16 cellular contexts compared by ENCODE assay signal in genomic region chr13:85725433-85725832, GRCh38.
"Had no signal": no experiment of that assay in that cellular context is flagged by ENCODE, and none has a peak within 500 bp of the region (broad histone marks: within the 10 kb centered on the region; RNA-seq: fewer than 3 reads in every experiment).

No MANE protein-coding gene starts in this region.

- H3K79me2 ChIP-seq: parathyroid adenoma had no signal

- H3K27me3 Mint-ChIP-seq: activated CD8-positive, alpha-beta memory T cell treated with anti-CD3 and anti-CD28 coated beads, Interleukin-2, amount 10 ng/mL, durations not matched to agents 7 days and 5 days; activated naive CD8-positive, alpha-beta T cell treated with anti-CD3 and anti-CD28 coated beads for 36 hours; naive B cell had no signal

- H3K4me1 Mint-ChIP-seq: activated CD8-positive, alpha-beta memory T cell treated with anti-CD3 and anti-CD28 coated beads, Interleukin-2, amount 10 ng/mL, durations not matched to agents 7 days and 5 days; activated naive CD8-positive, alpha-beta T cell treated with anti-CD3 and anti-CD28 coated beads for 36 hours; immature natural killer cell had no signal

- H3K27ac Mint-ChIP-seq: activated CD8-positive, alpha-beta memory T cell treated with anti-CD3 and anti-CD28 coated beads, Interleukin-2, amount 10 ng/mL, durations not matched to agents 7 days and 5 days; activated naive CD8-positive, alpha-beta T cell treated with anti-CD3 and anti-CD28 coated beads for 36 hours; immature natural killer cell; naive B cell had no signal

- DNase-seq: activated CD4-positive, alpha-beta T cell treated with anti-CD3 and anti-CD28 coated beads, Interleukin-2, amount 50 U/mL, for 48 hours; activated CD4-positive, CD25-positive, alpha-beta regulatory T cell treated with anti-CD3 and anti-CD28 coated beads, Interleukin-2, amount 50 U/mL, for 72 hours; activated CD8-positive, alpha-beta memory T cell treated with anti-CD3 and anti-CD28 coated beads, Interleukin-2, amount 10 ng/mL, durations not matched to agents 7 days and 5 days; activated gamma-delta T cell treated with Interleukin-2 at 50 U/mL for 16 hours; activated naive CD8-positive, alpha-beta T cell treated with anti-CD3 and anti-CD28 coated beads for 36 hours; activated T-cell treated with anti-CD3 and anti-CD28 coated beads, Interleukin-2, amount 50 U/mL, for 48 hours; anterior cingulate cortex; esophagus squamous epithelium; immature natural killer cell; left colon; naive B cell; retina; stomach had no signal

- H3K27ac ChIP-seq: breast epithelium, esophagus squamous epithelium, parathyroid adenoma, stomach, thoracic aorta had no signal

- H3K4me1 ChIP-seq: breast epithelium, esophagus squamous epithelium, parathyroid adenoma, stomach had no signal

- H3K4me3 Mint-ChIP-seq: activated CD8-positive, alpha-beta memory T cell treated with anti-CD3 and anti-CD28 coated beads, Interleukin-2, amount 10 ng/mL, durations not matched to agents 7 days and 5 days; activated naive CD8-positive, alpha-beta T cell treated with anti-CD3 and anti-CD28 coated beads for 36 hours; immature natural killer cell; naive B cell had no signal

- H3K36me3 ChIP-seq: breast epithelium, esophagus squamous epithelium, stomach, thoracic aorta had no signal

- H3K27me3 ChIP-seq: breast epithelium, esophagus squamous epithelium, stomach had no signal

- H3K9ac ChIP-seq: parathyroid adenoma had no signal

- H2AFZ ChIP-seq: parathyroid adenoma had no signal

- H3K9me3 Mint-ChIP-seq: activated naive CD8-positive, alpha-beta T cell treated with anti-CD3 and anti-CD28 coated beads for 36 hours; naive B cell had no signal

- H3K9me3 ChIP-seq: breast epithelium, stomach, thoracic aorta had no signal

- H3K4me3 ChIP-seq: breast epithelium, esophagus squamous epithelium, stomach, thoracic aorta had no signal

- H3K36me3 Mint-ChIP-seq: activated CD8-positive, alpha-beta memory T cell treated with anti-CD3 and anti-CD28 coated beads, Interleukin-2, amount 10 ng/mL, durations not matched to agents 7 days and 5 days; activated naive CD8-positive, alpha-beta T cell treated with anti-CD3 and anti-CD28 coated beads for 36 hours; immature natural killer cell; naive B cell had no signal

- ATAC-seq: activated CD8-positive, alpha-beta memory T cell treated with anti-CD3 and anti-CD28 coated beads, Interleukin-2, amount 10 ng/mL, durations not matched to agents 7 days and 5 days had no signal
